ENCODE assay signal across 30 cellular contexts in the genomic region with DNA sequence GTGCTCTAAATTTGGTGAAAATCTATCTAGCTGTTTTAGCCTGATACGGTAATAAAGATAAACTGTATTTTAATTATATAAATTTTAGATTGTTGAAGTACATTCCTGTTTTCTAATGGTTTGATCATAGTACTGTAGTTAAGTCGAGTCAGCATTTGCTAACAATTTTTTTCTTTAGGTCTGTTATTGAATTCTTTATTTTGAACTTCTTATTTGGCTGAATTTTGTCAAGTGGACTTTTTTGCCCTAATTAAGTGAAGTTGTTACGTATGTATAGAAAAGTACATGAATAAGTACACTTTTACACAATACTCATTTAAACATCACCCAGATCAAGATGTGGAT.
"Had no signal": no experiment of that assay in that cellular context is flagged by ENCODE, and none has a peak within 500 bp of the region (broad histone marks: within the 10 kb centered on the region; RNA-seq: fewer than 3 reads in every experiment).

No MANE protein-coding gene starts in this region.

- H3K27me3 Mint-ChIP-seq: activated CD4-positive, alpha-beta memory T cell treated with anti-CD3 and anti-CD28 coated beads, Interleukin-2, amount 10 ng/mL, durations not matched to agents 7 days and 5 days; activated CD8-positive, alpha-beta memory T cell treated with anti-CD3 and anti-CD28 coated beads, Interleukin-2, amount 10 ng/mL, durations not matched to agents 7 days and 5 days; activated naive CD8-positive, alpha-beta T cell treated with anti-CD3 and anti-CD28 coated beads for 36 hours had no signal

- H3K36me3 ChIP-seq: breast epithelium, Peyer's patch had no signal

- ATAC-seq: activated CD8-positive, alpha-beta memory T cell treated with anti-CD3 and anti-CD28 coated beads, Interleukin-2, amount 10 ng/mL, durations not matched to agents 7 days and 5 days had no signal

- H3K4me1 Mint-ChIP-seq: activated CD4-positive, alpha-beta memory T cell treated with anti-CD3 and anti-CD28 coated beads, Interleukin-2, amount 10 ng/mL, durations not matched to agents 7 days and 5 days; activated CD8-positive, alpha-beta memory T cell treated with anti-CD3 and anti-CD28 coated beads, Interleukin-2, amount 10 ng/mL, durations not matched to agents 7 days and 5 days; activated naive CD8-positive, alpha-beta T cell treated with anti-CD3 and anti-CD28 coated beads for 36 hours had no signal

- H3K4me1 ChIP-seq: breast epithelium, Peyer's patch had no signal

- H3K4me3 ChIP-seq: breast epithelium, Peyer's patch had no signal

- H3K27ac ChIP-seq: breast epithelium, Peyer's patch, VCaP had no signal

- H3K27me3 ChIP-seq: breast epithelium, Peyer's patch had no signal

- H3K27ac Mint-ChIP-seq: activated CD4-positive, alpha-beta memory T cell treated with anti-CD3 and anti-CD28 coated beads, Interleukin-2, amount 10 ng/mL, durations not matched to agents 7 days and 5 days; activated CD8-positive, alpha-beta memory T cell treated with anti-CD3 and anti-CD28 coated beads, Interleukin-2, amount 10 ng/mL, durations not matched to agents 7 days and 5 days; activated naive CD8-positive, alpha-beta T cell treated with anti-CD3 and anti-CD28 coated beads for 36 hours had no signal

- H3K9me3 Mint-ChIP-seq: activated CD4-positive, alpha-beta memory T cell treated with anti-CD3 and anti-CD28 coated beads, Interleukin-2, amount 10 ng/mL, durations not matched to agents 7 days and 5 days had no signal

- H3K9me3 ChIP-seq: breast epithelium, Peyer's patch had no signal

- DNase-seq: activated CD4-positive, alpha-beta memory T cell treated with anti-CD3 and anti-CD28 coated beads, Interleukin-2, amount 10 ng/mL, durations not matched to agents 7 days and 5 days; activated CD4-positive, alpha-beta T cell treated with anti-CD3 and anti-CD28 coated beads for 1 hour; activated CD4-positive, alpha-beta T cell treated with anti-CD3 and anti-CD28 coated beads for 48 hours; activated CD4-positive, CD25-positive, alpha-beta regulatory T cell; activated CD8-positive, alpha-beta memory T cell treated with anti-CD3 and anti-CD28 coated beads for 24 hours; activated CD8-positive, alpha-beta memory T cell treated with anti-CD3 and anti-CD28 coated beads, Interleukin-2, amount 10 ng/mL, durations not matched to agents 7 days and 5 days; activated CD8-positive, alpha-beta memory T cell treated with anti-CD3 and anti-CD28 coated beads, Interleukin-2, amount 50 U/mL, for 48 hours; activated effector memory CD4-positive, alpha-beta T cell treated with Interleukin-2 at 50 U/mL for 16 hours; activated naive CD4-positive, alpha-beta T cell treated with anti-CD3 and anti-CD28 coated beads, Interleukin-2, amount 50 U/mL, for 16 hours; activated naive CD8-positive, alpha-beta T cell treated with anti-CD3 and anti-CD28 coated beads for 36 hours; activated T-cell treated with anti-CD3 and anti-CD28 coated beads, Interleukin-2, amount 50 U/mL, for 48 hours; amniotic stem cell; aorta; Karpas-422; NCI-H1048; NCI-H1436; NCI-H1694; NCI-H1930; NCI-H2081 treated with DMSO at 0.1 percent for 48 hours; NCI-H226; NCI-H524 treated with DMSO at 0.1 percent for 48 hours; Peyer's patch; RPMI8226; SHP77 treated with DMSO at 0.1 percent for 48 hours; SW 1271; T-helper 1 cell; T-helper 2 cell; T-helper 9 cell had no signal

- H3K4me3 Mint-ChIP-seq: activated CD4-positive, alpha-beta memory T cell treated with anti-CD3 and anti-CD28 coated beads, Interleukin-2, amount 10 ng/mL, durations not matched to agents 7 days and 5 days; activated CD8-positive, alpha-beta memory T cell treated with anti-CD3 and anti-CD28 coated beads, Interleukin-2, amount 10 ng/mL, durations not matched to agents 7 days and 5 days; activated naive CD8-positive, alpha-beta T cell treated with anti-CD3 and anti-CD28 coated beads for 36 hours had no signal
